Comparison of ENCODE assay signal across 27 cellular contexts in genomic region chr20:57053067-57053466, GRCh38.
"Had no signal": no experiment of that assay in that cellular context is flagged by ENCODE, and none has a peak within 500 bp of the region (broad histone marks: within the 10 kb centered on the region; RNA-seq: fewer than 3 reads in every experiment).

No MANE protein-coding gene starts in this region.

- H3K27ac ChIP-seq: adrenal gland, body of pancreas, epithelial cell of prostate, esophagus squamous epithelium, WERI-Rb-1 had no signal

- H3K36me3 Mint-ChIP-seq: activated CD4-positive, alpha-beta memory T cell treated with anti-CD3 and anti-CD28 coated beads for 36 hours; activated CD8-positive, alpha-beta memory T cell treated with anti-CD3 and anti-CD28 coated beads, Interleukin-2, amount 10 ng/mL, durations not matched to agents 7 days and 5 days; activated naive CD4-positive, alpha-beta T cell treated with anti-CD3 and anti-CD28 coated beads, Interleukin-2, amount 50 U/mL, for 24 hours; activated naive CD8-positive, alpha-beta T cell treated with anti-CD3 and anti-CD28 coated beads for 36 hours had no signal

- H3K9me3 ChIP-seq: adrenal gland, esophagus squamous epithelium had no signal

- H3K4me1 Mint-ChIP-seq: activated B cell treated with CpG ODN at 0.5 μM for 24 hours; activated CD4-positive, alpha-beta T cell treated with anti-CD3 and anti-CD28 coated beads, Interleukin-2, amount 10 ng/mL, durations not matched to agents 24 days and 14 days; activated CD8-positive, alpha-beta memory T cell treated with anti-CD3 and anti-CD28 coated beads, Interleukin-2, amount 10 ng/mL, durations not matched to agents 7 days and 5 days; activated naive CD4-positive, alpha-beta T cell treated with anti-CD3 and anti-CD28 coated beads, Interleukin-2, amount 50 U/mL, for 24 hours; activated naive CD8-positive, alpha-beta T cell treated with anti-CD3 and anti-CD28 coated beads for 36 hours; activated naive CD8-positive, alpha-beta T cell treated with anti-CD3 and anti-CD28 coated beads, Interleukin-2, amount 50 U/mL, for 24 hours; T-helper 17 cell had no signal

- H3K4me3 Mint-ChIP-seq: activated B cell treated with CpG ODN at 0.5 μM for 24 hours; activated CD4-positive, alpha-beta memory T cell treated with anti-CD3 and anti-CD28 coated beads for 36 hours; activated CD4-positive, alpha-beta T cell treated with anti-CD3 and anti-CD28 coated beads, Interleukin-2, amount 10 ng/mL, durations not matched to agents 24 days and 14 days; activated CD8-positive, alpha-beta memory T cell treated with anti-CD3 and anti-CD28 coated beads, Interleukin-2, amount 10 ng/mL, durations not matched to agents 7 days and 5 days; activated CD8-positive, alpha-beta T cell treated with anti-CD3 and anti-CD28 coated beads, Interleukin-2, amount 10 ng/mL, durations not matched to agents 7 days and 5 days; activated naive CD4-positive, alpha-beta T cell treated with anti-CD3 and anti-CD28 coated beads for 36 hours; activated naive CD4-positive, alpha-beta T cell treated with anti-CD3 and anti-CD28 coated beads, Interleukin-2, amount 50 U/mL, for 24 hours; activated naive CD8-positive, alpha-beta T cell treated with anti-CD3 and anti-CD28 coated beads for 36 hours; activated naive CD8-positive, alpha-beta T cell treated with anti-CD3 and anti-CD28 coated beads, Interleukin-2, amount 50 U/mL, for 24 hours; T-helper 17 cell; T-helper 2 cell treated with Interferon-gamma antibody and Interleukin-4, amounts not matched to agents 5 μg/mL and 100 μg/mL, for 36 hours had no signal

- H3K4me3 ChIP-seq: adrenal gland, body of pancreas, esophagus squamous epithelium had no signal

- H3K27ac Mint-ChIP-seq: activated B cell treated with CpG ODN at 0.5 μM for 24 hours; activated CD4-positive, alpha-beta memory T cell treated with anti-CD3 and anti-CD28 coated beads for 36 hours; activated CD4-positive, alpha-beta T cell treated with anti-CD3 and anti-CD28 coated beads, Interleukin-2, amount 10 ng/mL, durations not matched to agents 24 days and 14 days; activated CD8-positive, alpha-beta memory T cell treated with anti-CD3 and anti-CD28 coated beads, Interleukin-2, amount 10 ng/mL, durations not matched to agents 7 days and 5 days; activated CD8-positive, alpha-beta T cell treated with anti-CD3 and anti-CD28 coated beads, Interleukin-2, amount 10 ng/mL, durations not matched to agents 7 days and 5 days; activated naive CD4-positive, alpha-beta T cell treated with anti-CD3 and anti-CD28 coated beads for 36 hours; activated naive CD4-positive, alpha-beta T cell treated with anti-CD3 and anti-CD28 coated beads, Interleukin-2, amount 50 U/mL, for 24 hours; activated naive CD8-positive, alpha-beta T cell treated with anti-CD3 and anti-CD28 coated beads for 36 hours; activated naive CD8-positive, alpha-beta T cell treated with anti-CD3 and anti-CD28 coated beads, Interleukin-2, amount 50 U/mL, for 24 hours; activated T-helper 2 cell treated with anti-CD3 and anti-CD28 coated beads, Interferon-gamma antibody, Interleukin-2, Interleukin-4, amounts not matched to agents 10 μg/mL and 5 μg/mL and 100 μg/mL, durations not matched to agents 14 hours and 24 hours and 36 hours; T-helper 17 cell; T-helper 2 cell treated with Interferon-gamma antibody and Interleukin-4, amounts not matched to agents 5 μg/mL and 100 μg/mL, for 36 hours had no signal

- H3K36me3 ChIP-seq: adrenal gland, esophagus squamous epithelium, WERI-Rb-1 had no signal

- DNase-seq: activated B cell treated with CpG ODN at 0.5 μM for 24 hours; activated CD4-positive, alpha-beta memory T cell treated with anti-CD3 and anti-CD28 coated beads for 36 hours; activated CD4-positive, alpha-beta T cell treated with anti-CD3 and anti-CD28 coated beads, Interleukin-2, amount 10 ng/mL, durations not matched to agents 24 days and 14 days; activated CD8-positive, alpha-beta memory T cell treated with anti-CD3 and anti-CD28 coated beads, Interleukin-2, amount 10 ng/mL, durations not matched to agents 7 days and 5 days; activated CD8-positive, alpha-beta memory T cell treated with anti-CD3 and anti-CD28 coated beads, Interleukin-2, amount 50 U/mL, for 4 hours; activated CD8-positive, alpha-beta T cell treated with anti-CD3 and anti-CD28 coated beads, Interleukin-2, amount 10 ng/mL, durations not matched to agents 7 days and 5 days; activated effector memory CD4-positive, alpha-beta T cell treated with anti-CD3 and anti-CD28 coated beads, Interleukin-2, amount 50 U/mL, for 16 hours; activated naive CD4-positive, alpha-beta T cell treated with anti-CD3 and anti-CD28 coated beads for 36 hours; activated naive CD8-positive, alpha-beta T cell treated with anti-CD3 and anti-CD28 coated beads for 36 hours; activated naive CD8-positive, alpha-beta T cell treated with anti-CD3 and anti-CD28 coated beads, Interleukin-2, amount 50 U/mL, for 24 hours; activated T-cell treated with anti-CD3 and anti-CD28 coated beads, Interleukin-2, amount 50 U/mL, for 1 hour; adrenal gland; amygdala; aorta; body of pancreas; caudate nucleus; effector CD8-positive, alpha-beta T cell; esophagus squamous epithelium; T-helper 1 cell; T-helper 17 cell; T1000; WERI-Rb-1 had no signal

- H3K27me3 ChIP-seq: adrenal gland, body of pancreas, esophagus squamous epithelium had no signal

- H3K4me1 ChIP-seq: adrenal gland, body of pancreas had no signal

- ATAC-seq: activated CD4-positive, CD25-positive, alpha-beta regulatory T cell treated with anti-CD3 and anti-CD28 coated beads, Interleukin-2, amount 50 U/mL, for 24 hours; activated CD8-positive, alpha-beta memory T cell treated with anti-CD3 and anti-CD28 coated beads, Interleukin-2, amount 10 ng/mL, durations not matched to agents 7 days and 5 days; activated CD8-positive, alpha-beta T cell treated with anti-CD3 and anti-CD28 coated beads, Interleukin-2, amount 10 ng/mL, durations not matched to agents 7 days and 5 days; activated naive CD8-positive, alpha-beta T cell treated with anti-CD3 and anti-CD28 coated beads, Interleukin-2, amount 50 U/mL, for 24 hours; body of pancreas; T-helper 17 cell had no signal

- H3K9me3 Mint-ChIP-seq: activated B cell treated with CpG ODN at 0.5 μM for 24 hours; activated CD4-positive, alpha-beta T cell treated with anti-CD3 and anti-CD28 coated beads, Interleukin-2, amount 10 ng/mL, durations not matched to agents 24 days and 14 days; activated naive CD4-positive, alpha-beta T cell treated with anti-CD3 and anti-CD28 coated beads for 36 hours; activated naive CD4-positive, alpha-beta T cell treated with anti-CD3 and anti-CD28 coated beads, Interleukin-2, amount 50 U/mL, for 24 hours; activated naive CD8-positive, alpha-beta T cell treated with anti-CD3 and anti-CD28 coated beads, Interleukin-2, amount 50 U/mL, for 24 hours; activated T-helper 2 cell treated with anti-CD3 and anti-CD28 coated beads, Interferon-gamma antibody, Interleukin-2, Interleukin-4, amounts not matched to agents 10 μg/mL and 5 μg/mL and 100 μg/mL, durations not matched to agents 14 hours and 24 hours and 36 hours; T-helper 2 cell treated with Interferon-gamma antibody and Interleukin-4, amounts not matched to agents 5 μg/mL and 100 μg/mL, for 36 hours had no signal
